24 cellular contexts compared by ENCODE assay signal in the genomic region with DNA sequence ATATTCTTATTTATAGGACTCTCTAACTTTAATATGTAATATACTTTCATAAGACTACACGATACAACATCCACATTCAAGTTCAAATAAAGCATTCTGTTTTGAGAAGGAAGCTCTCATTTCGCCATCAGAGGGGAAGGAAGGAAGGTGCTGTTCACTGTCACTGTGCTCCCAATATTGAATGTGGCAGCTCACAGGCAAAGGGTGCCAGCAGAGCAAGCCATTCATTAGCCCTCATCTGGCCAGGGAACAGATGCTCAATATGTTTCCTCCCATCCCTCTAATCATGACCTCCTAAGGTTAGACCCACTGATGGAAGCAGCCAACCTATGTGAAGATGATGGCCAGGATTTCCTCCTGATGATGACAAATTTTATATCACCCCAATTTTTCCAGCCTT.
"Had no signal": no experiment of that assay in that cellular context is flagged by ENCODE, and none has a peak within 500 bp of the region (broad histone marks: within the 10 kb centered on the region; RNA-seq: fewer than 3 reads in every experiment).

No MANE protein-coding gene starts in this region.

- H3K9me3 ChIP-seq: heart left ventricle, left lung, stomach, thyroid gland had no signal

- H3K4me3 Mint-ChIP-seq: naive thymus-derived CD4-positive, alpha-beta T cell; nephron; neural progenitor cell; type B pancreatic cell had no signal

- H2AFZ ChIP-seq: hepatocyte, neural progenitor cell, parathyroid adenoma had no signal

- H3K4me3 ChIP-seq: heart left ventricle, hepatocyte, left lung, neural progenitor cell, smooth muscle cell, stomach, thyroid gland had no signal

- H3K4me2 ChIP-seq: hepatocyte, neural progenitor cell, smooth muscle cell had no signal

- H3K27me3 ChIP-seq: heart left ventricle, hepatocyte, left lung, neural progenitor cell, stomach, thyroid gland had no signal

- H3K4me1 ChIP-seq: left lung, neural progenitor cell, parathyroid adenoma, thyroid gland had no signal

- H3K9ac ChIP-seq: parathyroid adenoma had no signal

- H3K27ac Mint-ChIP-seq: naive thymus-derived CD4-positive, alpha-beta T cell; nephron; neural progenitor cell; progenitor cell of endocrine pancreas; type B pancreatic cell had no signal

- ATAC-seq: heart left ventricle; left lung; naive thymus-derived CD4-positive, alpha-beta T cell; sciatic nerve had no signal

- H3K79me2 ChIP-seq: hepatocyte, parathyroid adenoma had no signal

- FAIRE-seq: frontal cortex, kidney had no signal

- H3K27ac ChIP-seq: heart left ventricle, hepatocyte, left lung, neural progenitor cell, parathyroid adenoma, stomach, thyroid gland had no signal

- DNase-seq: cerebellar nuclear complex; effector memory CD4-positive, alpha-beta T cell; heart left ventricle; kidney; left lung; mesendoderm; midbrain; naive thymus-derived CD4-positive, alpha-beta T cell; stimulated activated CD4-positive, alpha-beta T cell treated with anti-CD3 and anti-CD28 coated beads, Interleukin-12 subunit alpha, Interleukin-12 subunit beta, amount 100 ng/mL, for 4 hours; stimulated activated CD4-positive, alpha-beta T cell treated with anti-CD3 and anti-CD28 coated beads, Interleukin-1b, Interleukin-23, amount 100 ng/mL, for 48 hours; stimulated activated CD4-positive, alpha-beta T cell treated with anti-CD3 and anti-CD28 coated beads, Interleukin-4, amount 100 ng/mL, for 1 hour; stimulated activated CD8-positive, alpha-beta memory T cell treated with anti-CD3 and anti-CD28 coated beads, Interleukin-4, amount 100 ng/mL, for 48 hours; stimulated activated naive CD4-positive, alpha-beta T cell treated with Interleukin-2 at 50 U/mL for 16 hours; stomach had no signal

- H3K27me3 Mint-ChIP-seq: naive thymus-derived CD4-positive, alpha-beta T cell; progenitor cell of endocrine pancreas; type B pancreatic cell had no signal

- H3K9me3 Mint-ChIP-seq: naive thymus-derived CD4-positive, alpha-beta T cell; nephron; neural progenitor cell; type B pancreatic cell had no signal

- H3K4me1 Mint-ChIP-seq: naive thymus-derived CD4-positive, alpha-beta T cell had no signal
